In genomic region chr3:41002104-41002503, GRCh38 we compare ENCODE assay signal across 27 cellular contexts.
DNase-seq lines count a peak whose midpoint lies in the region; ATAC-seq and TF ChIP-seq lines count a peak whose summit lies in the region.
"Had no signal": no experiment of that assay in that cellular context is flagged by ENCODE, and none has a peak within 500 bp of the region (broad histone marks: within the 10 kb centered on the region; RNA-seq: fewer than 3 reads in every experiment).

No MANE protein-coding gene starts in this region.

- intact Hi-C loops in OCI-LY7 (cut with micrococcal nuclease; ENCODE audit: unreplicated experiment) = no loop called here

- no peak for TF ChIP-seq CTCF in OCI-LY7 (conservative IDR thresholded peaks at IDR 0.05; ENCODE audit: low read length)

- H3K36me3 ChIP-seq in OCI-LY7 (ENCODE audit: insufficient read depth, low read length) = no peaks in the 10 kb centered on the region
- H3K36me3 ChIP-seq: esophagus muscularis mucosa, lower lobe of right lung, stomach, thyroid gland had no signal

- POLR2A ChIA-PET in OCI-LY7 (lab: Charles Lee) = interaction anchor here (0.6 to 0.7 kb wide), 2 partner anchors 22 to 1818 kb away, joined by 3 to 4 read pairs; no protein-coding TSS in a partner anchor

- no peak overlapping the region for H3K4me3 ChIP-seq in OCI-LY7 (ENCODE audit: low read depth, low read length, poor library complexity, severe bottlenecking)
- H3K4me3 ChIP-seq: esophagus muscularis mucosa, GM12878, lower lobe of right lung, stomach, thyroid gland had no signal

- CTCF ChIA-PET in OCI-LY7 (lab: Charles Lee; ENCODE audit: unreplicated experiment) = no interaction called here

- H4K20me1 ChIP-seq in OCI-LY7 (ENCODE audit: insufficient read depth, low read length) = no peaks in the 10 kb centered on the region

- no TSS peak for BruUV-seq in OCI-LY7 (replicated peaks; lab: Mats Ljungman, UMichigan)

- ATAC-seq in GM19463 (IDR thresholded peaks at IDR 0.05; ENCODE audit: unreplicated experiment) = no peak
- ATAC-seq: GM12878; lower lobe of right lung; natural killer cell treated with Interleukin-12 subunit alpha and Interleukin-12 subunit beta and Interleukin-15 and Interleukin-18, amount 100 ng/mL, for 72 hours had no signal

- DNase-seq in stimulated activated naive CD4-positive, alpha-beta T cell (lab: John Stamatoyannopoulos, UW) = peak in 4 of 6 experiments; percentile 12 to 30 (median 13)
- no peak for DNase-seq in stimulated activated naive CD4-positive, alpha-beta T cell treated with Interleukin-2 at 50 U/mL for 16 hours (lab: John Stamatoyannopoulos, UW)
- DNase-seq in NCI-H2029 (lab: John Stamatoyannopoulos, UW) (peak; percentile 57), OCI-LY7 (ENCODE audit: low spot score) (peak; percentile 27), AG08395 (ENCODE audit: low spot score) (no peak), AG20443 (ENCODE audit: low spot score) (no peak), KG1 (lab: John Stamatoyannopoulos, UW) (no peak)
- DNase-seq: activated naive CD8-positive, alpha-beta T cell treated with anti-CD3 and anti-CD28 coated beads, Interleukin-2, amount 10 ng/mL, durations not matched to agents 7 days and 5 days; activated T-cell treated with anti-CD3 and anti-CD28 coated beads for 4 hours; caudate nucleus; EL; endodermal cell; foreskin keratinocyte; GOT3; Kasumi-1; lower lobe of right lung; MV-4-11; NCI-H1694 treated with DMSO at 0.1 percent for 48 hours; NCI-H526; RPMI8226; stomach; thyroid gland had no signal

- H3K27ac ChIP-seq in OCI-LY7 (ENCODE audit: low read depth, low read length, poor library complexity, severe bottlenecking) = no peak overlapping the region
- H3K27ac ChIP-seq: esophagus muscularis mucosa, foreskin keratinocyte, HL-60, lower lobe of right lung, stomach, thyroid gland had no signal

- H2AFZ ChIP-seq in OCI-LY7 (ENCODE audit: low read length) = no peak overlapping the region

- H3K4me1 ChIP-seq in OCI-LY7 (ENCODE audit: insufficient read depth, low read length, poor library complexity, severe bottlenecking) = peaks cover 15% of the 10 kb centered on the region
- H3K4me1 ChIP-seq: foreskin keratinocyte, stomach had no signal

- no peaks in the 10 kb centered on the region for H3K79me2 ChIP-seq in OCI-LY7 (ENCODE audit: insufficient read depth, low read depth, low read length)

- H3K9me3 ChIP-seq in OCI-LY7 (ENCODE audit: low read length) = 0 out of 2 replicates have a peak, but pooled peaks cover under 1% of the 10 kb centered on the region
- H3K9me3 ChIP-seq: lower lobe of right lung, stomach, thyroid gland had no signal

- H3K9me2 ChIP-seq in OCI-LY7 (ENCODE audit: insufficient read depth, low read length) = no peaks in the 10 kb centered on the region

- H3K4me2 ChIP-seq in OCI-LY7 (ENCODE audit: low read length) = peak overlapping the region; percentile 20

Comparison
In these comparisons a context has a peak if more than half of its experiments do, and no peak if none do; other contexts are left out.
1. DNase-seq: peak in stimulated activated naive CD4-positive, alpha-beta T cell (4 of 6), NCI-H2029 (single experiment) and OCI-LY7 (single experiment); none in stimulated activated naive CD4-positive, alpha-beta T cell treated with Interleukin-2 at 50 U/mL for 16 hours (single experiment), AG08395 (single experiment), AG20443 (single experiment) and KG1 (single experiment).